In the genomic region with DNA sequence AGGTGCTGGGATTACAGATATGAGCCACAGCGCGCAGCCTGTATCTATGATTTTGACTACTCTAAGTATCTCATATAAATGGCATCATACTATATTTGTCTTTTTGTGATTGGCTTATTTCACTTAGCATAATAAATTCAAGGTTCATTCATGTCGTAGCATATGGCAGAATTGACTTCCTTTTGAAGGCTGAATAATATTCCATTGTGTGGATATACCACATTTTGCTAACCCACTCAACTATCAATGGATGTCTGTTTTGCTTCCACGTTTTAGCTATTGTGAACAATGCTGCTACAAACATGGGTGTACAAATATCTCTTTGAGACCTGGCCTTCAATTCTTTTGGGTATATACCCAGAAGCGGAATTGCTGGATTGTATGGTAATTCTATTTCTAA, we compare ENCODE assay signal across 9 cellular contexts. TPM values are rescaled to one million over a fixed set of nuclear protein-coding genes. Genes with fewer than 3 reads are reported as not detected.
"Had no signal": no experiment of that assay in that cellular context is flagged by ENCODE, and none has a peak within 500 bp of the region (broad histone marks: within the 10 kb centered on the region; RNA-seq: fewer than 3 reads in every experiment).

No MANE protein-coding gene starts in this region.

- DNase-seq: H9, HCEC 1CT, HFFc6, IMR-90, KBM-7 had no signal

- H3K4me2 ChIP-seq: GM23338 had no signal

- ATAC-seq: GM23338 had no signal

- H3K4me3 ChIP-seq: GM23338 had no signal

- FAIRE-seq: H1, H54 had no signal

- H2AFZ ChIP-seq: GM23338 had no signal

RNA-seq across cellular contexts. Expression of gene PLXDC1, which starts 10.1 kb away (rescaled TPM):
- total RNA-seq: HT-29 had no signal

RNA-seq across cellular contexts. Expression of gene ARL5C, which starts 24.7 kb away (rescaled TPM):
- total RNA-seq: GM23338, H1, H9, HFFc6, HT-29, IMR-90 had no signal
- polyA plus RNA-seq: GM23338, H1, IMR-90 had no signal
